Comparison of ENCODE assay signal across 15 cellular contexts in the genomic region with DNA sequence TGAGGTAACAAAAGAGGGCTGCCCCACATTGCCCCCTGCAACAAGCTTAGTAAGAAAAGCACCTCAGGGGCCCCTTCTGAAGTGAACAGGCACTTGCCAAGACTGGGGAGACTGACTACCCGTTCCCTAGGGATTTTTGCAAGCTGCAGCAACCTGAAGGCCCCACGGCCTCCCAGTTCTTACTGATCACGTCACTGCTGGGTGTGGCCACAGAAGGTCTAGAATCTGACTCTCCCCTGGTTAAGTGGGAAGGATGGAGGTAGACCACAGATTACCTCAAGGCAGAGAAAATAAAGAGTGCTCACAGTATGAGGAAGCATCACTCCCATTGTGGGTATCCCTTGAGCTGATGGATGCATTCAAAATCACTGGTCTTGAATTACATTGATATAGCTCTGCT.
"Had no signal": no experiment of that assay in that cellular context is flagged by ENCODE, and none has a peak within 500 bp of the region (broad histone marks: within the 10 kb centered on the region; RNA-seq: fewer than 3 reads in every experiment).

No MANE protein-coding gene starts in this region.

- H3K9me3 Mint-ChIP-seq: activated naive CD4-positive, alpha-beta T cell treated with anti-CD3 and anti-CD28 coated beads, Interleukin-2, amount 50 U/mL, for 24 hours; activated T-cell treated with anti-CD3 and anti-CD28 coated beads, Interleukin-2, amount 50 U/mL, for 72 hours; memory B cell; T-cell; type B pancreatic cell had no signal

- H3K4me3 ChIP-seq: adrenal gland, prostate gland, right atrium auricular region, stomach, testis had no signal

- H3K27me3 ChIP-seq: adrenal gland, right atrium auricular region, stomach, testis had no signal

- H3K4me1 ChIP-seq: adrenal gland, prostate gland, right atrium auricular region, testis had no signal

- H3K4me1 Mint-ChIP-seq: activated naive CD4-positive, alpha-beta T cell treated with anti-CD3 and anti-CD28 coated beads, Interleukin-2, amount 50 U/mL, for 24 hours had no signal

- H3K27me3 Mint-ChIP-seq: activated naive CD4-positive, alpha-beta T cell treated with anti-CD3 and anti-CD28 coated beads, Interleukin-2, amount 50 U/mL, for 24 hours had no signal

- DNase-seq: activated CD4-positive, CD25-positive, alpha-beta regulatory T cell treated with anti-CD3 and anti-CD28 coated beads, Interleukin-2, amount 50 U/mL, for 72 hours; activated effector memory CD4-positive, alpha-beta T cell treated with anti-CD3 and anti-CD28 coated beads, Interleukin-2, amount 50 U/mL, for 16 hours; activated T-cell treated with anti-CD3 and anti-CD28 coated beads, Interleukin-2, amount 50 U/mL, for 72 hours; adrenal gland; foreskin fibroblast; stimulated activated CD4-positive, alpha-beta T cell treated with anti-CD3 and anti-CD28 coated beads, Interleukin-2, amount 100 ng/mL, for 24 hours; stomach; T-cell; testis had no signal

- H3K27ac ChIP-seq: adrenal gland, epithelial cell of prostate, prostate gland, right atrium auricular region, stomach, testis had no signal

- H3K9me3 ChIP-seq: adrenal gland, prostate gland, right atrium auricular region, stomach, testis had no signal

- H3K36me3 ChIP-seq: adrenal gland, prostate gland, right atrium auricular region, stomach had no signal

- H3K4me3 Mint-ChIP-seq: activated naive CD4-positive, alpha-beta T cell treated with anti-CD3 and anti-CD28 coated beads, Interleukin-2, amount 50 U/mL, for 24 hours; activated T-cell treated with anti-CD3 and anti-CD28 coated beads, Interleukin-2, amount 50 U/mL, for 72 hours; memory B cell; T-cell; type B pancreatic cell had no signal

- H3K36me3 Mint-ChIP-seq: activated naive CD4-positive, alpha-beta T cell treated with anti-CD3 and anti-CD28 coated beads, Interleukin-2, amount 50 U/mL, for 24 hours; memory B cell; T-cell; type B pancreatic cell had no signal

- H3K27ac Mint-ChIP-seq: activated naive CD4-positive, alpha-beta T cell treated with anti-CD3 and anti-CD28 coated beads, Interleukin-2, amount 50 U/mL, for 24 hours; activated T-cell treated with anti-CD3 and anti-CD28 coated beads, Interleukin-2, amount 50 U/mL, for 72 hours; memory B cell; T-cell; type B pancreatic cell had no signal

- ATAC-seq: activated T-cell treated with anti-CD3 and anti-CD28 coated beads, Interleukin-2, amount 50 U/mL, for 72 hours; T-cell had no signal
